In genomic region chr20:34102342-34102741, GRCh38 we compare ENCODE assay signal across 1 cellular context.
TF ChIP-seq lines count a peak whose summit lies in the region.

No MANE protein-coding gene starts in this region.

TF ChIP-seq in IMR-90, 13 proteins besides CTCF, POLR2A, EP300 and RAD21:
- TF ChIP-seq MAZ (IDR thresholded peaks at IDR 0.05; ENCODE audit: borderline replicate concordance, low read depth, low read length) (no peak), CHD1 (IDR thresholded peaks at IDR 0.05; ENCODE audit: low read depth, low read length) (no peak), USF2 (IDR thresholded peaks at IDR 0.05; ENCODE audit: low read depth, low read length) (no peak), CEBPB (IDR thresholded peaks at IDR 0.05; ENCODE audit: low read depth, low read length) (no peak), RFX5 (IDR thresholded peaks at IDR 0.05; ENCODE audit: low read depth, low read length) (no peak), NFE2L2 (IDR thresholded peaks at IDR 0.05; ENCODE audit: low read depth, low read length) (no peak), RCOR1 (IDR thresholded peaks at IDR 0.05; ENCODE audit: insufficient replicate concordance, low read length) (no peak), SMC3 (IDR thresholded peaks at IDR 0.05; ENCODE audit: low read depth, low read length) (no peak), MAFK (IDR thresholded peaks at IDR 0.05; ENCODE audit: low read depth, low read length) (no peak), BHLHE40 (IDR thresholded peaks at IDR 0.05; ENCODE audit: low read depth, low read length) (no peak)
TF ChIP-seq in IMR-90: peak in this region for 0.
